Comparison of ENCODE assay signal across 1 cellular context in the genomic region with DNA sequence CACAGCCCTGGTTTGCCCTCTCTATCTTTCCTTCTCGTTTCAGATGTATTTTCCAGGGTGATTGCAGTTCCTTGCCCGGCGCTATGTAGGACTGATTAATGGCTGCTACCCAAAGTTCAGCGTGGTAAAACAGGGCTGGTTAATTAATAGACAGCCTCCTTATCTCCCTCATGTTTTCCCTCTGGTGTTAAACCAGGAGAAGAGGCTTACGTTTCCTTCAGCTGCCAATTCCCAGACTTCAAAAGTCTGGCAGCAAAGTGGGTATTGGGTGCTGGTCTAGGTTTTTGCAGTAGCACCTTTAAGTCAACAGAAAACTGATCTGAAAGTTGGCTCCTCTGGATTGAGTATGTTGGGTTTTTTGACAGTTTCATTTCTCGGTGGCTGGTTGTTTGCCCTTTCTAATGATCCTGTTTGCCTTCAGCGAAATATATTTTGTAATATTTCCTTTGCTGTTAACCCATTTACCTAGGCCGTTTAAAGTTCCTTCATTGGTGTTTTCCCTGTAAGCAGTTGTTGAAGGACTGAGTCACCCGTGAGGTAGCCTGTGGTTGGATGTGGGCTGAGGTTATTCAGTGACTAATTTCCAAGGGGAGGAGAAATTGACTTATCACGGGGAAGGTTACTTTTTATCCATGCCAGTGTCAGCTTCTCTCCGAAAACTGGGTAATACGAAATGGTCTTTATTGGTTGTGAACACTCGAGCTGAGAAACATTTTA.
TF ChIP-seq lines count a peak whose summit lies in the region.

No MANE protein-coding gene starts in this region.

TF ChIP-seq in GM12878, 131 proteins besides CTCF, POLR2A, EP300 and RAD21 (continued from another document):
- TF ChIP-seq, protein P1, sequence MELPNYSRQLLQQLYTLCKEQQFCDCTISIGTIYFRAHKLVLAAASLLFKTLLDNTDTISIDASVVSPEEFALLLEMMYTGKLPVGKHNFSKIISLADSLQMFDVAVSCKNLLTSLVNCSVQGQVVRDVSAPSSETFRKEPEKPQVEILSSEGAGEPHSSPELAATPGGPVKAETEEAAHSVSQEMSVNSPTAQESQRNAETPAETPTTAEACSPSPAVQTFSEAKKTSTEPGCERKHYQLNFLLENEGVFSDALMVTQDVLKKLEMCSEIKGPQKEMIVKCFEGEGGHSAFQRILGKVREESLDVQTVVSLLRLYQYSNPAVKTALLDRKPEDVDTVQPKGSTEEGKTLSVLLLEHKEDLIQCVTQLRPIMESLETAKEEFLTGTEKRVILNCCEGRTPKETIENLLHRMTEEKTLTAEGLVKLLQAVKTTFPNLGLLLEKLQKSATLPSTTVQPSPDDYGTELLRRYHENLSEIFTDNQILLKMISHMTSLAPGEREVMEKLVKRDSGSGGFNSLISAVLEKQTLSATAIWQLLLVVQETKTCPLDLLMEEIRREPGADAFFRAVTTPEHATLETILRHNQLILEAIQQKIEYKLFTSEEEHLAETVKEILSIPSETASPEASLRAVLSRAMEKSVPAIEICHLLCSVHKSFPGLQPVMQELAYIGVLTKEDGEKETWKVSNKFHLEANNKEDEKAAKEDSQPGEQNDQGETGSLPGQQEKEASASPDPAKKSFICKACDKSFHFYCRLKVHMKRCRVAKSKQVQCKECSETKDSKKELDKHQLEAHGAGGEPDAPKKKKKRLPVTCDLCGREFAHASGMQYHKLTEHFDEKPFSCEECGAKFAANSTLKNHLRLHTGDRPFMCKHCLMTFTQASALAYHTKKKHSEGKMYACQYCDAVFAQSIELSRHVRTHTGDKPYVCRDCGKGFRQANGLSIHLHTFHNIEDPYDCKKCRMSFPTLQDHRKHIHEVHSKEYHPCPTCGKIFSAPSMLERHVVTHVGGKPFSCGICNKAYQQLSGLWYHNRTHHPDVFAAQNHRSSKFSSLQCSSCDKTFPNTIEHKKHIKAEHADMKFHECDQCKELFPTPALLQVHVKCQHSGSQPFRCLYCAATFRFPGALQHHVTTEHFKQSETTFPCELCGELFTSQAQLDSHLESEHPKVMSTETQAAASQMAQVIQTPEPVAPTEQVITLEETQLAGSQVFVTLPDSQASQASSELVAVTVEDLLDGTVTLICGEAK (IDR thresholded peaks at IDR 0.05; ENCODE audit: borderline replicate concordance) = no peak
- no peak for TF ChIP-seq RBBP5 (conservative IDR thresholded peaks at IDR 0.05)
- no peak for TF ChIP-seq RELA (IDR thresholded peaks at IDR 0.05; ENCODE audit: borderline replicate concordance, partially characterized antibody)
- no peak for TF ChIP-seq STAT1 (conservative IDR thresholded peaks at IDR 0.05)
- TF ChIP-seq ZBED1 (IDR thresholded peaks at IDR 0.05; ENCODE audit: borderline replicate concordance) = no peak
- TF ChIP-seq MEF2A (IDR thresholded peaks at IDR 0.05; ENCODE audit: insufficient read depth, low read depth, low read length) = no peak
- TF ChIP-seq, protein P2, sequence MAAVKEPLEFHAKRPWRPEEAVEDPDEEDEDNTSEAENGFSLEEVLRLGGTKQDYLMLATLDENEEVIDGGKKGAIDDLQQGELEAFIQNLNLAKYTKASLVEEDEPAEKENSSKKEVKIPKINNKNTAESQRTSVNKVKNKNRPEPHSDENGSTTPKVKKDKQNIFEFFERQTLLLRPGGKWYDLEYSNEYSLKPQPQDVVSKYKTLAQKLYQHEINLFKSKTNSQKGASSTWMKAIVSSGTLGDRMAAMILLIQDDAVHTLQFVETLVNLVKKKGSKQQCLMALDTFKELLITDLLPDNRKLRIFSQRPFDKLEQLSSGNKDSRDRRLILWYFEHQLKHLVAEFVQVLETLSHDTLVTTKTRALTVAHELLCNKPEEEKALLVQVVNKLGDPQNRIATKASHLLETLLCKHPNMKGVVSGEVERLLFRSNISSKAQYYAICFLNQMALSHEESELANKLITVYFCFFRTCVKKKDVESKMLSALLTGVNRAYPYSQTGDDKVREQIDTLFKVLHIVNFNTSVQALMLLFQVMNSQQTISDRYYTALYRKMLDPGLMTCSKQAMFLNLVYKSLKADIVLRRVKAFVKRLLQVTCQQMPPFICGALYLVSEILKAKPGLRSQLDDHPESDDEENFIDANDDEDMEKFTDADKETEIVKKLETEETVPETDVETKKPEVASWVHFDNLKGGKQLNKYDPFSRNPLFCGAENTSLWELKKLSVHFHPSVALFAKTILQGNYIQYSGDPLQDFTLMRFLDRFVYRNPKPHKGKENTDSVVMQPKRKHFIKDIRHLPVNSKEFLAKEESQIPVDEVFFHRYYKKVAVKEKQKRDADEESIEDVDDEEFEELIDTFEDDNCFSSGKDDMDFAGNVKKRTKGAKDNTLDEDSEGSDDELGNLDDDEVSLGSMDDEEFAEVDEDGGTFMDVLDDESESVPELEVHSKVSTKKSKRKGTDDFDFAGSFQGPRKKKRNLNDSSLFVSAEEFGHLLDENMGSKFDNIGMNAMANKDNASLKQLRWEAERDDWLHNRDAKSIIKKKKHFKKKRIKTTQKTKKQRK (IDR thresholded peaks at IDR 0.05; ENCODE audit: low read depth, low read length) = no peak
- TF ChIP-seq, protein P3, sequence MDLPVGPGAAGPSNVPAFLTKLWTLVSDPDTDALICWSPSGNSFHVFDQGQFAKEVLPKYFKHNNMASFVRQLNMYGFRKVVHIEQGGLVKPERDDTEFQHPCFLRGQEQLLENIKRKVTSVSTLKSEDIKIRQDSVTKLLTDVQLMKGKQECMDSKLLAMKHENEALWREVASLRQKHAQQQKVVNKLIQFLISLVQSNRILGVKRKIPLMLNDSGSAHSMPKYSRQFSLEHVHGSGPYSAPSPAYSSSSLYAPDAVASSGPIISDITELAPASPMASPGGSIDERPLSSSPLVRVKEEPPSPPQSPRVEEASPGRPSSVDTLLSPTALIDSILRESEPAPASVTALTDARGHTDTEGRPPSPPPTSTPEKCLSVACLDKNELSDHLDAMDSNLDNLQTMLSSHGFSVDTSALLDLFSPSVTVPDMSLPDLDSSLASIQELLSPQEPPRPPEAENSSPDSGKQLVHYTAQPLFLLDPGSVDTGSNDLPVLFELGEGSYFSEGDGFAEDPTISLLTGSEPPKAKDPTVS (IDR thresholded peaks at IDR 0.05; ENCODE audit: low read depth, low read length) = no peak
- TF ChIP-seq ASH2L (IDR thresholded peaks at IDR 0.05; ENCODE audit: borderline replicate concordance, low read depth) = no peak
- no peak for TF ChIP-seq SREBF2 (IDR thresholded peaks at IDR 0.05; ENCODE audit: low read length)
- no peak for TF ChIP-seq CREM (IDR thresholded peaks at IDR 0.05; ENCODE audit: low read depth)
- TF ChIP-seq, protein P4, sequence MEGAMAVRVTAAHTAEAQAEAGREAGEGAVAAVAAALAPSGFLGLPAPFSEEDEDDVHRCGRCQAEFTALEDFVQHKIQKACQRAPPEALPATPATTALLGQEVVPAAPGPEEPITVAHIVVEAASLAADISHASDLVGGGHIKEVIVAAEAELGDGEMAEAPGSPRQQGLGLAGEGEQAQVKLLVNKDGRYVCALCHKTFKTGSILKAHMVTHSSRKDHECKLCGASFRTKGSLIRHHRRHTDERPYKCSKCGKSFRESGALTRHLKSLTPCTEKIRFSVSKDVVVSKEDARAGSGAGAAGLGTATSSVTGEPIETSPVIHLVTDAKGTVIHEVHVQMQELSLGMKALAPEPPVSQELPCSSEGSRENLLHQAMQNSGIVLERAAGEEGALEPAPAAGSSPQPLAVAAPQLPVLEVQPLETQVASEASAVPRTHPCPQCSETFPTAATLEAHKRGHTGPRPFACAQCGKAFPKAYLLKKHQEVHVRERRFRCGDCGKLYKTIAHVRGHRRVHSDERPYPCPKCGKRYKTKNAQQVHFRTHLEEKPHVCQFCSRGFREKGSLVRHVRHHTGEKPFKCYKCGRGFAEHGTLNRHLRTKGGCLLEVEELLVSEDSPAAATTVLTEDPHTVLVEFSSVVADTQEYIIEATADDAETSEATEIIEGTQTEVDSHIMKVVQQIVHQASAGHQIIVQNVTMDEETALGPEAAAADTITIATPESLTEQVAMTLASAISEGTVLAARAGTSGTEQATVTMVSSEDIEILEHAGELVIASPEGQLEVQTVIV (IDR thresholded peaks at IDR 0.05; ENCODE audit: borderline replicate concordance, partially characterized antibody) = no peak
- peak; percentile 81 to 88 for TF ChIP-seq IKZF2 (IDR thresholded peaks at IDR 0.05)
- no peak for TF ChIP-seq KLF5 (IDR thresholded peaks at IDR 0.05; ENCODE audit: partially characterized antibody)
- TF ChIP-seq MYB (IDR thresholded peaks at IDR 0.05; ENCODE audit: borderline replicate concordance, low read depth, low read length) = no peak
- TF ChIP-seq, protein P5, sequence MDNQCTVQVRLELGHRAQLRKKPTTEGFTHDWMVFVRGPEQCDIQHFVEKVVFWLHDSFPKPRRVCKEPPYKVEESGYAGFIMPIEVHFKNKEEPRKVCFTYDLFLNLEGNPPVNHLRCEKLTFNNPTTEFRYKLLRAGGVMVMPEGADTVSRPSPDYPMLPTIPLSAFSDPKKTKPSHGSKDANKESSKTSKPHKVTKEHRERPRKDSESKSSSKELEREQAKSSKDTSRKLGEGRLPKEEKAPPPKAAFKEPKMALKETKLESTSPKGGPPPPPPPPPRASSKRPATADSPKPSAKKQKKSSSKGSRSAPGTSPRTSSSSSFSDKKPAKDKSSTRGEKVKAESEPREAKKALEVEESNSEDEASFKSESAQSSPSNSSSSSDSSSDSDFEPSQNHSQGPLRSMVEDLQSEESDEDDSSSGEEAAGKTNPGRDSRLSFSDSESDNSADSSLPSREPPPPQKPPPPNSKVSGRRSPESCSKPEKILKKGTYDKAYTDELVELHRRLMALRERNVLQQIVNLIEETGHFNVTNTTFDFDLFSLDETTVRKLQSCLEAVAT (IDR thresholded peaks at IDR 0.05) = peak; percentile 56; the same call in 1 of the 2 replicates
- peak; percentile 39; the same call in 1 of the 2 replicates for TF ChIP-seq NFIC (IDR thresholded peaks at IDR 0.05; ENCODE audit: low read depth, low read length)
- TF ChIP-seq SMARCA5 (IDR thresholded peaks at IDR 0.05) = no peak
- no peak for TF ChIP-seq FOXK2 (IDR thresholded peaks at IDR 0.05)
- TF ChIP-seq IKZF1 (conservative IDR thresholded peaks at IDR 0.05) = peak; percentile 77
- TF ChIP-seq GABPA (IDR thresholded peaks at IDR 0.05; ENCODE audit: low read depth) = no peak
- TF ChIP-seq, protein P6, sequence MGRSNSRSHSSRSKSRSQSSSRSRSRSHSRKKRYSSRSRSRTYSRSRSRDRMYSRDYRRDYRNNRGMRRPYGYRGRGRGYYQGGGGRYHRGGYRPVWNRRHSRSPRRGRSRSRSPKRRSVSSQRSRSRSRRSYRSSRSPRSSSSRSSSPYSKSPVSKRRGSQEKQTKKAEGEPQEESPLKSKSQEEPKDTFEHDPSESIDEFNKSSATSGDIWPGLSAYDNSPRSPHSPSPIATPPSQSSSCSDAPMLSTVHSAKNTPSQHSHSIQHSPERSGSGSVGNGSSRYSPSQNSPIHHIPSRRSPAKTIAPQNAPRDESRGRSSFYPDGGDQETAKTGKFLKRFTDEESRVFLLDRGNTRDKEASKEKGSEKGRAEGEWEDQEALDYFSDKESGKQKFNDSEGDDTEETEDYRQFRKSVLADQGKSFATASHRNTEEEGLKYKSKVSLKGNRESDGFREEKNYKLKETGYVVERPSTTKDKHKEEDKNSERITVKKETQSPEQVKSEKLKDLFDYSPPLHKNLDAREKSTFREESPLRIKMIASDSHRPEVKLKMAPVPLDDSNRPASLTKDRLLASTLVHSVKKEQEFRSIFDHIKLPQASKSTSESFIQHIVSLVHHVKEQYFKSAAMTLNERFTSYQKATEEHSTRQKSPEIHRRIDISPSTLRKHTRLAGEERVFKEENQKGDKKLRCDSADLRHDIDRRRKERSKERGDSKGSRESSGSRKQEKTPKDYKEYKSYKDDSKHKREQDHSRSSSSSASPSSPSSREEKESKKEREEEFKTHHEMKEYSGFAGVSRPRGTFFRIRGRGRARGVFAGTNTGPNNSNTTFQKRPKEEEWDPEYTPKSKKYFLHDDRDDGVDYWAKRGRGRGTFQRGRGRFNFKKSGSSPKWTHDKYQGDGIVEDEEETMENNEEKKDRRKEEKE (IDR thresholded peaks at IDR 0.05) = no peak
- no peak for TF ChIP-seq SMAD1 (IDR thresholded peaks at IDR 0.05; ENCODE audit: low read depth, partially characterized antibody)
- TF ChIP-seq, protein P7, sequence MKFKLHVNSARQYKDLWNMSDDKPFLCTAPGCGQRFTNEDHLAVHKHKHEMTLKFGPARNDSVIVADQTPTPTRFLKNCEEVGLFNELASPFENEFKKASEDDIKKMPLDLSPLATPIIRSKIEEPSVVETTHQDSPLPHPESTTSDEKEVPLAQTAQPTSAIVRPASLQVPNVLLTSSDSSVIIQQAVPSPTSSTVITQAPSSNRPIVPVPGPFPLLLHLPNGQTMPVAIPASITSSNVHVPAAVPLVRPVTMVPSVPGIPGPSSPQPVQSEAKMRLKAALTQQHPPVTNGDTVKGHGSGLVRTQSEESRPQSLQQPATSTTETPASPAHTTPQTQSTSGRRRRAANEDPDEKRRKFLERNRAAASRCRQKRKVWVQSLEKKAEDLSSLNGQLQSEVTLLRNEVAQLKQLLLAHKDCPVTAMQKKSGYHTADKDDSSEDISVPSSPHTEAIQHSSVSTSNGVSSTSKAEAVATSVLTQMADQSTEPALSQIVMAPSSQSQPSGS (IDR thresholded peaks at IDR 0.05; ENCODE audit: low read length) = 0 out of 2 replicates have a peak, but pooled peaks have one; percentile 33
- TF ChIP-seq CREB1 (IDR thresholded peaks at IDR 0.05; ENCODE audit: low read depth) = no peak
- TF ChIP-seq, protein P8, sequence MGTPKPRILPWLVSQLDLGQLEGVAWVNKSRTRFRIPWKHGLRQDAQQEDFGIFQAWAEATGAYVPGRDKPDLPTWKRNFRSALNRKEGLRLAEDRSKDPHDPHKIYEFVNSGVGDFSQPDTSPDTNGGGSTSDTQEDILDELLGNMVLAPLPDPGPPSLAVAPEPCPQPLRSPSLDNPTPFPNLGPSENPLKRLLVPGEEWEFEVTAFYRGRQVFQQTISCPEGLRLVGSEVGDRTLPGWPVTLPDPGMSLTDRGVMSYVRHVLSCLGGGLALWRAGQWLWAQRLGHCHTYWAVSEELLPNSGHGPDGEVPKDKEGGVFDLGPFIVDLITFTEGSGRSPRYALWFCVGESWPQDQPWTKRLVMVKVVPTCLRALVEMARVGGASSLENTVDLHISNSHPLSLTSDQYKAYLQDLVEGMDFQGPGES (IDR thresholded peaks at IDR 0.05) = no peak
- TF ChIP-seq KDM1A (IDR thresholded peaks at IDR 0.05; ENCODE audit: borderline replicate concordance) = no peak
- TF ChIP-seq EED (IDR thresholded peaks at IDR 0.05; ENCODE audit: low read depth) = 0 out of 2 replicates have a peak, but pooled peaks have one; percentile 19
- TF ChIP-seq WRNIP1 (IDR thresholded peaks at IDR 0.05; ENCODE audit: borderline replicate concordance, low read depth, low read length) = no peak
- TF ChIP-seq RUNX3 (IDR thresholded peaks at IDR 0.05; ENCODE audit: low read length) = peak; percentile 88
- TF ChIP-seq RB1 (IDR thresholded peaks at IDR 0.05; ENCODE audit: borderline replicate concordance) = no peak
- TF ChIP-seq ZNF622 (IDR thresholded peaks at IDR 0.05) = no peak
